ENCODE assay signal across 1 cellular context in the genomic region with DNA sequence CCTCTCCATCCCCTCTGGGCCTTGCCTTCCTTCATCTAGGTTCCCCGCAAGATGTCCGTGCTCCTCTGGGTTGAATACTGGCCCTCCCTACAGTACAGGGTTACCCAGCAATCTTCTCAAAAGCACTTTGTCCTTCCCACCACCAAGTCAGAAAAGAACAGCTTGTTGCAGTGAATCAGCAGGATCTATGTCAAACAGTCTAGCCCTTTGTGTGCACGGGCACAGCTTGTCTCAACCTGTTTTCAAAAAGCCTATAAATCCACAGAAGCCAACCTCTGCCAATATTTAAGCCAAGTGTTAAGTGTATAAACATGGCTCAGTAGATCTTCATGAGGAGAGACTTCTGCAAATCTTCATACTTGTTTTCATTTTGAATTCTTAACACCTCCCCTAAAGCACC.
A peak's percentile ranks its signal among the peaks of the same experiment; 100 is the strongest.
TF ChIP-seq lines count a peak whose summit lies in the region.

No MANE protein-coding gene starts in this region.

TF ChIP-seq in HEK293, 187 proteins besides CTCF, POLR2A, EP300 and RAD21:
- TF ChIP-seq FEZF1 (tag by site-specific recombination; IDR thresholded peaks at IDR 0.05): peak; percentile 66; the same call in 1 of the 2 replicates
- TF ChIP-seq ZNF416 (tag by site-specific recombination; IDR thresholded peaks at IDR 0.05): no peak
